Comparison of ENCODE assay signal across 23 cellular contexts in genomic region chr3:160053048-160053391, GRCh38.
DNase-seq lines count a peak whose midpoint lies in the region; ATAC-seq, FAIRE-seq and TF ChIP-seq lines count a peak whose summit lies in the region.
"Had no signal": no experiment of that assay in that cellular context is flagged by ENCODE, and none has a peak within 500 bp of the region (broad histone marks: within the 10 kb centered on the region; RNA-seq: fewer than 3 reads in every experiment).

No MANE protein-coding gene starts in this region.

- TF ChIP-seq CTCF in K562 (IDR thresholded peaks at IDR 0.05 in 2 of 3, conservative IDR thresholded peaks at IDR 0.05 in 1 of 3; ENCODE audit: insufficient read depth in 2 of 3, low read depth in 1 of 3, low read length in 3 of 3) (no peak), hepatocyte (IDR thresholded peaks at IDR 0.05; ENCODE audit: poor library complexity) (no peak)

- TF ChIP-seq RAD21 in K562 (CRISPR knock-in tag; conservative IDR thresholded peaks at IDR 0.05 in 1 of 2, IDR thresholded peaks at IDR 0.05 in 1 of 2) = no peak

- H3K4me3 ChIP-seq in GM23248 (peak overlapping the region; percentile 32; the same call in 1 of the 2 replicates), K562 (no peak overlapping the region), hepatocyte (no peak overlapping the region), rectal smooth muscle tissue (ENCODE audit: low read length) (no peak overlapping the region), MG63 (no peak overlapping the region)
- H3K4me3 ChIP-seq: GM12878, Peyer's patch had no signal

- H3K36me3 ChIP-seq in GM23248 (ENCODE audit: low read depth) (no peaks in the 10 kb centered on the region), K562 (ENCODE audit: control insufficient read depth, insufficient read depth, low read length) (no peaks in the 10 kb centered on the region), hepatocyte (replicated peaks; ENCODE audit: insufficient read depth, low read depth) (no peaks in the 10 kb centered on the region), rectal smooth muscle tissue (ENCODE audit: control insufficient read depth, insufficient read depth, low read length) (no peaks in the 10 kb centered on the region), MG63 (no peaks in the 10 kb centered on the region)
- H3K36me3 ChIP-seq: Peyer's patch had no signal

- no peaks in the 10 kb centered on the region for H4K20me1 ChIP-seq in GM23248 (ENCODE audit: insufficient read depth)
- H4K20me1 ChIP-seq in K562 (replicated peaks; ENCODE audit: control insufficient read depth, insufficient read depth, low read length) = no peaks in the 10 kb centered on the region
- no peaks in the 10 kb centered on the region for H4K20me1 ChIP-seq in hepatocyte (ENCODE audit: insufficient read depth, poor library complexity, severe bottlenecking)

- H3K4me1 ChIP-seq in GM23248 (ENCODE audit: insufficient read depth) (no peaks in the 10 kb centered on the region; the same call in 1 of the 2 replicates), K562 (replicated peaks in 1 of 2; ENCODE audit: control insufficient read depth in 2 of 2, insufficient read depth in 2 of 2, low read length in 2 of 2) (no peaks in the 10 kb centered on the region), hepatocyte (ENCODE audit: insufficient read depth) (no peaks in the 10 kb centered on the region), rectal smooth muscle tissue (ENCODE audit: control insufficient read depth, insufficient read depth, low read length) (peaks cover 8% of the 10 kb centered on the region)
- H3K4me1 ChIP-seq: Peyer's patch had no signal

- no peaks in the 10 kb centered on the region for H3K9me3 ChIP-seq in GM23248 (ENCODE audit: low read depth)
- H3K9me3 ChIP-seq in K562 (replicated peaks; ENCODE audit: control insufficient read depth, insufficient read depth, low read depth, low read length) = no peaks in the 10 kb centered on the region
- H3K9me3 ChIP-seq in hepatocyte (ENCODE audit: low read depth) = no peaks in the 10 kb centered on the region
- H3K9me3 ChIP-seq in MG63 = no peaks in the 10 kb centered on the region
- H3K9me3 ChIP-seq: Peyer's patch had no signal

- no peak for ATAC-seq in K562
- ATAC-seq in GM18520 (IDR thresholded peaks at IDR 0.05; ENCODE audit: unreplicated experiment) = no peak
- no peak for ATAC-seq in GM21717 (IDR thresholded peaks at IDR 0.05; ENCODE audit: unreplicated experiment)
- ATAC-seq: activated CD4-positive, CD25-positive, alpha-beta regulatory T cell treated with anti-CD3 and anti-CD28 coated beads, Interleukin-2, amount 50 U/mL, for 24 hours; activated CD8-positive, alpha-beta T cell treated with anti-CD3 and anti-CD28 coated beads, Interleukin-2, amount 10 ng/mL, durations not matched to agents 7 days and 5 days; CD8-positive, alpha-beta T cell; GM12878 had no signal

- BruUV-seq in K562 (replicated peaks; lab: Mats Ljungman, UMichigan) = no TSS peak

- intact Hi-C loops in K562 (cut with micrococcal nuclease) = no loop called here

- H3K4me2 ChIP-seq in GM23248 (ENCODE audit: unreplicated experiment) (no peak overlapping the region), K562 (ENCODE audit: insufficient read depth, low read length) (peak overlapping the region; percentile 3; the same call in 1 of the 2 replicates), hepatocyte (no peak overlapping the region)

- POLR2A ChIA-PET in K562 (lab: Yijun Ruan, JAX) = interaction anchor here (0.7 kb wide), 1 partner anchor 43 kb away, joined by 3 read pairs; no protein-coding TSS in a partner anchor

- no peak overlapping the region for H3K27ac ChIP-seq in GM23248
- no peak overlapping the region for H3K27ac ChIP-seq in K562 (ENCODE audit: extremely low read depth, low read depth, low read length)
- no peak overlapping the region for H3K27ac ChIP-seq in hepatocyte
- H3K27ac ChIP-seq in rectal smooth muscle tissue (ENCODE audit: low read depth, low read length) = peak overlapping the region; percentile 52
- H3K27ac ChIP-seq: Peyer's patch had no signal

- H3K9me1 ChIP-seq in K562 (ENCODE audit: control insufficient read depth, insufficient read depth, low read length) = no peaks in the 10 kb centered on the region

- H3K9ac ChIP-seq in GM23248 (no peak overlapping the region), K562 (ENCODE audit: insufficient read depth in 1 of 2, low read depth in 2 of 2, low read length in 2 of 2) (no peak overlapping the region), rectal smooth muscle tissue (ENCODE audit: low read length) (no peak overlapping the region)

- TF ChIP-seq EP300 in K562 (IDR thresholded peaks at IDR 0.05; ENCODE audit: low read length) = no peak

- FAIRE-seq in K562 (lab: Jason Lieb, UNC) = no peak
- FAIRE-seq: GM12878 had no signal

- H3F3A ChIP-seq in GM23248 (ENCODE audit: insufficient read depth) = no peaks in the 10 kb centered on the region

- H3K79me2 ChIP-seq in GM23248 (ENCODE audit: insufficient read depth) (no peaks in the 10 kb centered on the region), K562 (ENCODE audit: control insufficient read depth, insufficient read depth, low read length) (no peaks in the 10 kb centered on the region), hepatocyte (no peaks in the 10 kb centered on the region)

- 63 to 72% methylated on average over 4 of the region's 4 CpGs for WGBS in GM23248 (ENCODE audit: low coverage in 1 of 2, low lambda C conversion rate in 2 of 2, missing lambda C conversion rate in 2 of 2), 2 experiments
- 1% methylated on average over 4 of the region's 4 CpGs for WGBS in K562 (ENCODE audit: insufficient coverage, low coverage, missing lambda C conversion rate)
- WGBS in hepatocyte (ENCODE audit: low lambda C conversion rate, missing lambda C conversion rate) = 79% methylated on average over 4 of the region's 4 CpGs

- H2AFZ ChIP-seq in GM23248 (peak overlapping the region; percentile 62; the same call in 1 of the 2 replicates), K562 (ENCODE audit: low read depth, low read length) (peak overlapping the region; percentile 24; the same call in 1 of the 2 replicates), hepatocyte (peak overlapping the region; percentile 16)

- no peaks in the 10 kb centered on the region for H3K9me2 ChIP-seq in GM23248 (ENCODE audit: insufficient read depth)
- H3K9me2 ChIP-seq in hepatocyte (replicated peaks; ENCODE audit: insufficient read depth) = no peaks in the 10 kb centered on the region

- no peak for DNase-seq in GM23248
- DNase-seq in K562 (ENCODE audit: extremely low read depth in 1 of 4, low spot score in 3 of 4) = no peak
- DNase-seq in hepatocyte (ENCODE audit: low spot score) = no peak
- DNase-seq in MG63 = no peak
- no peak for DNase-seq in DMS153 (lab: John Stamatoyannopoulos, UW)
- DNase-seq: activated CD8-positive, alpha-beta T cell treated with anti-CD3 and anti-CD28 coated beads, Interleukin-2, amount 10 ng/mL, durations not matched to agents 7 days and 5 days; activated naive CD4-positive, alpha-beta T cell; activated T-cell treated with anti-CD3 and anti-CD28 coated beads, Interleukin-2, amount 50 U/mL, for 1 hour; CD8-positive, alpha-beta T cell; DMS53; Karpas-422; NCI-H1092; NCI-H2029; NCI-H345; Peyer's patch; retina; stimulated activated CD4-positive, alpha-beta T cell treated with anti-CD3 and anti-CD28 coated beads, Interleukin-12 subunit alpha, Interleukin-12 subunit beta, amount 100 ng/mL, for 4 hours; stimulated activated CD8-positive, alpha-beta memory T cell treated with anti-CD3 and anti-CD28 coated beads, Interleukin-4, amount 100 ng/mL, for 48 hours had no signal

- no peak for TF ChIP-seq POLR2A in K562 (conservative IDR thresholded peaks at IDR 0.05)

- in situ Hi-C loops in GM23248 (cut with MboI) (no loop called here), K562 (cut with MboI) (no loop called here)

- H3K27me3 ChIP-seq in GM23248 (replicated peaks; ENCODE audit: insufficient read depth) (no peaks in the 10 kb centered on the region), K562 (ENCODE audit: control insufficient read depth in 2 of 2, insufficient read depth in 2 of 2, low read length in 2 of 2) (peaks cover 4 to 7% of the 10 kb centered on the region in 2 experiments; a peak in 3 of 5 replicates), hepatocyte (no peaks in the 10 kb centered on the region), rectal smooth muscle tissue (ENCODE audit: control insufficient read depth, insufficient read depth, low read length) (no peaks in the 10 kb centered on the region), MG63 (no peaks in the 10 kb centered on the region)
- H3K27me3 ChIP-seq: Peyer's patch had no signal

- CTCF ChIA-PET in K562 (lab: Yijun Ruan, JAX; ENCODE audit: low intra/inter-chr PET ratio) = no interaction called here

TF ChIP-seq in K562, 482 proteins besides CTCF, POLR2A, EP300 and RAD21:
- TF ChIP-seq RBM17 (IDR thresholded peaks at IDR 0.05; ENCODE audit: borderline replicate concordance, low read depth, low read length) = no peak
